In genomic region chr19:45577111-45577905, GRCh38 we compare ENCODE assay signal across 1 cellular context.
TF ChIP-seq lines count a peak whose summit lies in the region.

No MANE protein-coding gene starts in this region.

TF ChIP-seq in HEK293T, 16 proteins besides CTCF, POLR2A, EP300 and RAD21 (continued from another document):
- TF ChIP-seq, protein P1, sequence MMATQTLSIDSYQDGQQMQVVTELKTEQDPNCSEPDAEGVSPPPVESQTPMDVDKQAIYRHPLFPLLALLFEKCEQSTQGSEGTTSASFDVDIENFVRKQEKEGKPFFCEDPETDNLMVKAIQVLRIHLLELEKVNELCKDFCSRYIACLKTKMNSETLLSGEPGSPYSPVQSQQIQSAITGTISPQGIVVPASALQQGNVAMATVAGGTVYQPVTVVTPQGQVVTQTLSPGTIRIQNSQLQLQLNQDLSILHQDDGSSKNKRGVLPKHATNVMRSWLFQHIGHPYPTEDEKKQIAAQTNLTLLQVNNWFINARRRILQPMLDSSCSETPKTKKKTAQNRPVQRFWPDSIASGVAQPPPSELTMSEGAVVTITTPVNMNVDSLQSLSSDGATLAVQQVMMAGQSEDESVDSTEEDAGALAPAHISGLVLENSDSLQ (IDR thresholded peaks at IDR 0.05), result no peak
- TF ChIP-seq NFRKB (IDR thresholded peaks at IDR 0.05) (no peak), HDGF (IDR thresholded peaks at IDR 0.05; ENCODE audit: borderline replicate concordance) (no peak)
